24 cellular contexts compared by ENCODE assay signal in the genomic region with DNA sequence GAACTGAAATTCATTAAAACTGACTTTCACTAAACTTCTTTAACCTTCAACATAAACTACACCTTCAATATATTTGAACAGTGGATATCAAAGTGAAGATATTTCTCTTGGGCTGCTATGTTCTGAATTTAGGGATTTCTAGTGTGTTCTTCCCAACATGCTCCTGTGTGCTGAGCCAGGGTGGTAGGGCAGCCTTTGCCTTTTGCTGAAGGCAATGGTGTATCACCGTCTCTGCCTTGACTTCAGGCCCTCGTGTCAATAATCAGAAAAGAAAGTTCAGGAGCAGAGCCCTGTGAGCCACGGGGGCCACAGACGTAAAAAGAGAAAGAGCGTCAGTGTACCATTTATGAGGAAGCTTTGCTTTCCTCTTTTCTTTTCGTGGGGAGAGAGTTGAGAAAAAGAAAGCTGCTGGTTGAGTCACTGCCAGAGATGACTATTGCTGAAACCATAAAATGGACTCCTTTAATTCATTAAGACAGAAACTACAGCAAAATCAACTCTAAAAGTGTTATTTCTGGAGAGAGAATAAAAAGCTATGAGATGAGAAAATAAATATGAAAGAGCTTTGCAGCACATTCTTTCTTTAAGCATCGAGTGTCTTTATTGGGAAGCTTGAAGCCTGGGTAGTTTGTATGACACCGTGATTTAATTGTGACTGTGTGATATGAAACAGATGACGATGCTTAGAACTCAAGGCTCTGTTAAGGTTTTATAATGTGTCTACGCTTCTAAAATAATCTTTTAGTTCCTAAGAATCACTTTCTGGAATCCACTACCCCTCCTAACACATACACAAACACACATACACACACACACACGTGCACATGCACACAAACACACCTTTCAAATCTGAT.
DNase-seq lines count a peak whose midpoint lies in the region; ATAC-seq, FAIRE-seq and TF ChIP-seq lines count a peak whose summit lies in the region.
"Had no signal": no experiment of that assay in that cellular context is flagged by ENCODE, and none has a peak within 500 bp of the region (broad histone marks: within the 10 kb centered on the region; RNA-seq: fewer than 3 reads in every experiment).

No MANE protein-coding gene starts in this region.

- intact Hi-C loops in GM12878 (cut with micrococcal nuclease; ENCODE audit: unreplicated experiment) (no loop called here), colonic mucosa (cut with DNase I) (no loop called here), lower leg skin (cut with DNase I; ENCODE audit: low total_unique reads) (no loop called here)

- H3K27ac Mint-ChIP-seq in osteocyte (ENCODE audit: unreplicated experiment), result peak overlapping the region; percentile 19
- H3K27ac Mint-ChIP-seq: activated CD4-positive, alpha-beta T cell treated with anti-CD3 and anti-CD28 coated beads, Interleukin-2, amount 10 ng/mL, durations not matched to agents 24 days and 14 days; effector memory CD8-positive, alpha-beta T cell; memory B cell; natural killer cell treated with Interleukin-12 subunit alpha and Interleukin-12 subunit beta and Interleukin-15 and Interleukin-18, amount 100 ng/mL, for 72 hours had no signal

- H3K4me3 ChIP-seq in BE2C (ENCODE audit: low read depth, low read length) (peak overlapping the region; percentile 5; the same call in 1 of the 2 replicates), GM12878 (no peak overlapping the region), colonic mucosa (no peak overlapping the region), lower leg skin (ENCODE audit: low read depth, poor library complexity, severe bottlenecking) (no peak overlapping the region)
- H3K4me3 ChIP-seq: upper lobe of left lung had no signal

- RAD21 ChIA-PET in GM12878 (lab: Charles Lee; ENCODE audit: unreplicated experiment), result no interaction called here

- no peaks in the 10 kb centered on the region for H3K79me2 ChIP-seq in GM12878 (ENCODE audit: control insufficient read depth, insufficient read depth, low read length)

- BruUV-seq in GM12878 (replicated peaks; lab: Mats Ljungman, UMichigan), result no TSS peak

- H3K27me3 Mint-ChIP-seq in osteocyte (ENCODE audit: unreplicated experiment), result no peaks in the 10 kb centered on the region
- H3K27me3 Mint-ChIP-seq: activated CD4-positive, alpha-beta T cell treated with anti-CD3 and anti-CD28 coated beads, Interleukin-2, amount 10 ng/mL, durations not matched to agents 24 days and 14 days; effector memory CD8-positive, alpha-beta T cell; memory B cell; natural killer cell treated with Interleukin-12 subunit alpha and Interleukin-12 subunit beta and Interleukin-15 and Interleukin-18, amount 100 ng/mL, for 72 hours had no signal

- CTCF ChIA-PET in GM12878 (lab: Yijun Ruan, JAX), result no interaction called here

- TF ChIP-seq POLR2A in GM12878 (IDR thresholded peaks at IDR 0.05; ENCODE audit: low read depth, low read length) (no peak), lower leg skin (IDR thresholded peaks at IDR 0.05) (no peak)

- H3K36me3 ChIP-seq in BE2C, result no peaks in the 10 kb centered on the region
- H3K36me3 ChIP-seq in GM12878 (ENCODE audit: control insufficient read depth in 2 of 2, insufficient read depth in 2 of 2, low read length in 1 of 2), result no peaks in the 10 kb centered on the region
- no peaks in the 10 kb centered on the region for H3K36me3 ChIP-seq in colonic mucosa
- H3K36me3 ChIP-seq: upper lobe of left lung had no signal

- H3K9ac ChIP-seq in GM12878 (ENCODE audit: control insufficient read depth, insufficient read depth, low read length) (no peak overlapping the region), colonic mucosa (ENCODE audit: low read depth in 2 of 2, low read length in 2 of 2) (no peak overlapping the region)

- H2AFZ ChIP-seq in GM12878 (ENCODE audit: control insufficient read depth, low read depth, low read length), result no peak overlapping the region

- no peaks in the 10 kb centered on the region for H3K9me3 Mint-ChIP-seq in osteocyte (ENCODE audit: unreplicated experiment)
- H3K9me3 Mint-ChIP-seq: activated CD4-positive, alpha-beta T cell treated with anti-CD3 and anti-CD28 coated beads, Interleukin-2, amount 10 ng/mL, durations not matched to agents 24 days and 14 days had no signal

- no peak for TF ChIP-seq EP300 in GM12878 (IDR thresholded peaks at IDR 0.05; ENCODE audit: borderline replicate concordance in 1 of 2, control insufficient read depth in 1 of 2, low read depth in 2 of 2, low read length in 2 of 2)

- WGBS in GM12878 (ENCODE audit: insufficient coverage, insufficient replicate concordance, low lambda C conversion rate, missing lambda C conversion rate), result 8% methylated on average over 11 of the region's 11 CpGs
- 60% methylated on average over 11 of the region's 11 CpGs for WGBS in lower leg skin, 2 donors

- POLR2A ChIA-PET in GM12878 (lab: Charles Lee), result no interaction called here

- H3K4me2 ChIP-seq in GM12878 (ENCODE audit: control insufficient read depth, insufficient read depth), result no peak overlapping the region

- DNase-seq in BE2C (no peak), GM12878 (ENCODE audit: low read depth, low spot score) (no peak), osteocyte (ENCODE audit: extremely low spot score, unreplicated experiment) (no peak), HTR-8/SVneo (ENCODE audit: insufficient read length, low spot score) (no peak), colonic mucosa (no peak), lower leg skin (ENCODE audit: low spot score in 2 of 2) (no peak), GM19239 (ENCODE audit: insufficient read length, low spot score) (no peak)
- DNase-seq: ACHN; activated CD4-positive, alpha-beta T cell treated with anti-CD3 and anti-CD28 coated beads, Interleukin-2, amount 10 ng/mL, durations not matched to agents 24 days and 14 days; activated CD8-positive, alpha-beta memory T cell treated with anti-CD3 and anti-CD28 coated beads, Interleukin-2, amount 50 U/mL, for 4 hours; activated gamma-delta T cell; amygdala; DND-41; effector memory CD8-positive, alpha-beta T cell; kidney; NCI-H2171; NCI-H82; SW 1271; upper lobe of left lung had no signal

- SMC1A ChIA-PET in GM12878 (lab: Charles Lee; ENCODE audit: uncharacterized antibody, unreplicated experiment), result interaction anchor here (1.8 kb wide), 1 partner anchor 16 kb away, joined by 4 read pairs; no protein-coding TSS in a partner anchor

- TF ChIP-seq CTCF in BE2C (IDR thresholded peaks at IDR 0.05; ENCODE audit: low read depth, low read length) (no peak), GM12878 (IDR thresholded peaks at IDR 0.05 in 2 of 3, conservative IDR thresholded peaks at IDR 0.05 in 1 of 3; ENCODE audit: control insufficient read depth in 2 of 3, extremely low read depth in 1 of 3, insufficient read depth in 1 of 3, low read depth in 3 of 3, low read length in 3 of 3) (no peak), osteocyte (IDR thresholded peaks at IDR 0.05) (no peak), colonic mucosa (IDR thresholded peaks at IDR 0.05) (no peak), lower leg skin (IDR thresholded peaks at IDR 0.05) (no peak)

- in situ Hi-C loops in GM12878 (cut with MboI), result no loop called here

- H3K4me1 ChIP-seq in BE2C (peaks cover 9% of the 10 kb centered on the region), GM12878 (ENCODE audit: control insufficient read depth, insufficient read depth, low read length) (no peaks in the 10 kb centered on the region), colonic mucosa (no peaks in the 10 kb centered on the region)
- H3K4me1 ChIP-seq: upper lobe of left lung had no signal

- no peak for FAIRE-seq in GM12878 (lab: Jason Lieb, UNC)
- FAIRE-seq in HTR-8/SVneo (lab: Jason Lieb, UNC), result no peak
- FAIRE-seq in GM19239 (lab: Jason Lieb, UNC), result no peak

- H3K36me3 Mint-ChIP-seq in osteocyte (ENCODE audit: unreplicated experiment), result no peaks in the 10 kb centered on the region
- H3K36me3 Mint-ChIP-seq: memory B cell; natural killer cell treated with Interleukin-12 subunit alpha and Interleukin-12 subunit beta and Interleukin-15 and Interleukin-18, amount 100 ng/mL, for 72 hours had no signal

- H3K27ac ChIP-seq in GM12878 (ENCODE audit: control insufficient read depth, insufficient read depth), result no peak overlapping the region
- H3K27ac ChIP-seq in colonic mucosa, result no peak overlapping the region
- H3K27ac ChIP-seq: RWPE1, upper lobe of left lung had no signal

- H3K4me3 Mint-ChIP-seq in osteocyte (ENCODE audit: unreplicated experiment), result no peak overlapping the region
- H3K4me3 Mint-ChIP-seq: activated CD4-positive, alpha-beta T cell treated with anti-CD3 and anti-CD28 coated beads, Interleukin-2, amount 10 ng/mL, durations not matched to agents 24 days and 14 days; effector memory CD8-positive, alpha-beta T cell; memory B cell; natural killer cell treated with Interleukin-12 subunit alpha and Interleukin-12 subunit beta and Interleukin-15 and Interleukin-18, amount 100 ng/mL, for 72 hours had no signal

- ATAC-seq in HG02798 (IDR thresholded peaks at IDR 0.05; ENCODE audit: poor library complexity, unreplicated experiment) (peak; percentile 50), GM12878 (peak; percentile 70)
- ATAC-seq: effector memory CD8-positive, alpha-beta T cell; HCT116; natural killer cell treated with Interleukin-12 subunit alpha and Interleukin-12 subunit beta and Interleukin-15 and Interleukin-18, amount 100 ng/mL, for 72 hours had no signal

- no peaks in the 10 kb centered on the region for H3K9me3 ChIP-seq in BE2C
- H3K9me3 ChIP-seq in GM12878 (replicated peaks; ENCODE audit: control insufficient read depth, insufficient read depth, low read length), result no peaks in the 10 kb centered on the region
- no peaks in the 10 kb centered on the region for H3K9me3 ChIP-seq in colonic mucosa
- H3K9me3 ChIP-seq: upper lobe of left lung had no signal

- H4K20me1 ChIP-seq in GM12878 (ENCODE audit: control insufficient read depth, insufficient read depth), result no peaks in the 10 kb centered on the region

- no peak for TF ChIP-seq RAD21 in GM12878 (IDR thresholded peaks at IDR 0.05; ENCODE audit: insufficient read depth, low read depth, low read length)

- H3K27me3 ChIP-seq in BE2C, result no peaks in the 10 kb centered on the region
- H3K27me3 ChIP-seq in GM12878 (replicated peaks in 1 of 2; ENCODE audit: control insufficient read depth in 2 of 2, insufficient read depth in 2 of 2, low read length in 1 of 2), result no peaks in the 10 kb centered on the region
- no peaks in the 10 kb centered on the region for H3K27me3 ChIP-seq in colonic mucosa
- H3K27me3 ChIP-seq: upper lobe of left lung had no signal

- peaks cover 8% of the 10 kb centered on the region for H3K4me1 Mint-ChIP-seq in osteocyte (ENCODE audit: unreplicated experiment)
- H3K4me1 Mint-ChIP-seq: activated CD4-positive, alpha-beta T cell treated with anti-CD3 and anti-CD28 coated beads, Interleukin-2, amount 10 ng/mL, durations not matched to agents 24 days and 14 days; memory B cell had no signal
